ENCODE assay signal across 15 cellular contexts in genomic region chr18:55858661-55859111, GRCh38.
DNase-seq lines count a peak whose midpoint lies in the region; ATAC-seq and TF ChIP-seq lines count a peak whose summit lies in the region.
"Had no signal": no experiment of that assay in that cellular context is flagged by ENCODE, and none has a peak within 500 bp of the region (broad histone marks: within the 10 kb centered on the region; RNA-seq: fewer than 3 reads in every experiment).

No MANE protein-coding gene starts in this region.

- peak overlapping the region; percentile 3 for H3K4me3 ChIP-seq in brain microvascular endothelial cell (ENCODE audit: low read depth, low read length)
- H3K4me3 ChIP-seq: upper lobe of left lung had no signal

- no peaks in the 10 kb centered on the region for H3K27me3 ChIP-seq in brain microvascular endothelial cell (replicated peaks)
- H3K27me3 ChIP-seq: sigmoid colon, upper lobe of left lung had no signal

- in situ Hi-C loops in brain microvascular endothelial cell (cut with HindIII; ENCODE audit: low pct_ligation_motif_present, low sequenced_read_pairs), result no loop called here

- peak overlapping the region; percentile 8 for H3K27ac ChIP-seq in brain microvascular endothelial cell
- H3K27ac ChIP-seq: 22Rv1, sigmoid colon, upper lobe of left lung had no signal

- no peak for ATAC-seq in GM21390 (IDR thresholded peaks at IDR 0.05; ENCODE audit: unreplicated experiment)
- no peak for ATAC-seq in HG03521 (IDR thresholded peaks at IDR 0.05; ENCODE audit: unreplicated experiment)

- TF ChIP-seq CTCF in brain microvascular endothelial cell (IDR thresholded peaks at IDR 0.05; ENCODE audit: low read depth, low read length, missing control alignments), result no peak

- H3K36me3 ChIP-seq in brain microvascular endothelial cell (replicated peaks), result no peaks in the 10 kb centered on the region
- H3K36me3 ChIP-seq: sigmoid colon, upper lobe of left lung had no signal

- peak; percentile 2 for DNase-seq in NCI-H1105 treated with DMSO at 0.1 percent for 48 hours (lab: John Stamatoyannopoulos, UW)
- no peak for DNase-seq in NCI-H1105 (lab: John Stamatoyannopoulos, UW)
- DNase-seq in brain microvascular endothelial cell, result peak; percentile 9
- peak; percentile 54 for DNase-seq in medulla oblongata (ENCODE audit: extremely low spot score)
- DNase-seq in superior temporal gyrus (ENCODE audit: extremely low spot score), result peak; percentile 79
- no peak for DNase-seq in stimulated activated naive CD4-positive, alpha-beta T cell (lab: John Stamatoyannopoulos, UW)
- DNase-seq: activated naive CD4-positive, alpha-beta T cell treated with anti-CD3 and anti-CD28 coated beads for 36 hours; naive B cell; NCI-H1694 treated with DMSO at 0.1 percent for 48 hours; SHP77; sigmoid colon; upper lobe of left lung had no signal

Comparison
In these comparisons a context has a peak if more than half of its experiments do, and no peak if none do; other contexts are left out.
1. DNase-seq: peak in NCI-H1105 treated with DMSO at 0.1 percent for 48 hours (single experiment), brain microvascular endothelial cell (single experiment), medulla oblongata (single experiment) and superior temporal gyrus (single experiment); none in NCI-H1105 (single experiment) and stimulated activated naive CD4-positive, alpha-beta T cell (0 of 6).